Comparison of ENCODE assay signal across 8 cellular contexts in genomic region chr15:90087454-90088154, GRCh38. TPM values are rescaled to one million over a fixed set of nuclear protein-coding genes. Genes with fewer than 3 reads are reported as not detected.
A peak's percentile ranks its signal among the peaks of the same experiment; 100 is the strongest.
DNase-seq lines count a peak whose midpoint lies in the region; ATAC-seq, FAIRE-seq and TF ChIP-seq lines count a peak whose summit lies in the region.

No MANE protein-coding gene starts in this region.

- no peaks in the 10 kb centered on the region for H3K4me1 ChIP-seq in breast epithelium
- H3K4me1 ChIP-seq in endothelial cell of umbilical vein (ENCODE audit: control insufficient read depth, extremely low read depth, insufficient read depth, low read length) = no peaks in the 10 kb centered on the region

- no peak for ATAC-seq in GM19397 (IDR thresholded peaks at IDR 0.05; ENCODE audit: unreplicated experiment)

- H3K9me3 ChIP-seq in breast epithelium (no peaks in the 10 kb centered on the region), endothelial cell of umbilical vein (replicated peaks; ENCODE audit: control insufficient read depth, insufficient read depth, low read length) (no peaks in the 10 kb centered on the region)

- H3K27me3 ChIP-seq in breast epithelium (no peaks in the 10 kb centered on the region), endothelial cell of umbilical vein (ENCODE audit: control insufficient read depth in 2 of 2, insufficient read depth in 2 of 2, low read length in 2 of 2) (no peaks in the 10 kb centered on the region)

- H3K4me3 Mint-ChIP-seq in MCF 10A (ENCODE audit: unreplicated experiment) = no peak overlapping the region

- H3K4me1 Mint-ChIP-seq in MCF 10A (ENCODE audit: insufficient read depth, unreplicated experiment) = no peaks in the 10 kb centered on the region

- H3K9me1 ChIP-seq in endothelial cell of umbilical vein (replicated peaks; ENCODE audit: control insufficient read depth, extremely low read depth, insufficient read depth, low read length) = no peaks in the 10 kb centered on the region

- POLR2A ChIA-PET in MCF 10A (lab: Yijun Ruan, JAX) (interaction anchor here (0.5 to 3.4 kb wide), 8 partner anchors 12 to 194 kb away, joined by 3 to 21 read pairs (median 9); partner anchors contain the start of genes AP3S2, ARPIN, CIB1 and IDH2), endothelial cell of umbilical vein (lab: Charles Lee) (no interaction called here)

- no peaks in the 10 kb centered on the region for H4K20me1 ChIP-seq in endothelial cell of umbilical vein (replicated peaks; ENCODE audit: control insufficient read depth, extremely low read depth, insufficient read depth, low read length)

- H3K9me3 Mint-ChIP-seq in MCF 10A (ENCODE audit: unreplicated experiment) = peaks cover 7% of the 10 kb centered on the region

- no peaks in the 10 kb centered on the region for H3K27me3 Mint-ChIP-seq in MCF 10A (ENCODE audit: insufficient read depth, unreplicated experiment)

- peaks cover 5% of the 10 kb centered on the region for H3K36me3 ChIP-seq in breast epithelium
- H3K36me3 ChIP-seq in endothelial cell of umbilical vein (ENCODE audit: control insufficient read depth in 2 of 2, extremely low read depth in 1 of 2, insufficient read depth in 2 of 2, low read length in 2 of 2) = peaks cover 2 to 32% of the 10 kb centered on the region in 2 experiments

- no peak overlapping the region for H3K27ac ChIP-seq in breast epithelium
- no peak overlapping the region for H3K27ac ChIP-seq in endothelial cell of umbilical vein (ENCODE audit: insufficient read depth, low read depth, low read length)

- no peaks in the 10 kb centered on the region for H3K79me2 ChIP-seq in endothelial cell of umbilical vein (ENCODE audit: control insufficient read depth, insufficient read depth, low read length)

- H3K4me3 ChIP-seq in breast epithelium (no peak overlapping the region), endothelial cell of umbilical vein (replicated peaks in 1 of 3; ENCODE audit: insufficient read depth in 1 of 3, low read depth in 1 of 3, low read length in 3 of 3) (no peak overlapping the region)

- no peak overlapping the region for H3K4me2 ChIP-seq in endothelial cell of umbilical vein (ENCODE audit: insufficient read depth, low read length)

- FAIRE-seq in endothelial cell of umbilical vein (lab: Jason Lieb, UNC) = peak; percentile 8
- FAIRE-seq in H54 (lab: Jason Lieb, UNC) = no peak

- no TSS peak for BruUV-seq in MCF 10A (replicated peaks; lab: Mats Ljungman, UMichigan)
- BruUV-seq in endothelial cell of umbilical vein (replicated peaks; lab: Mats Ljungman, UMichigan) = no TSS peak

- TF ChIP-seq POLR2A in breast epithelium (IDR thresholded peaks at IDR 0.05) (no peak), endothelial cell of umbilical vein (IDR thresholded peaks at IDR 0.05; ENCODE audit: low read depth, low read length) (no peak), H54 (IDR thresholded peaks at IDR 0.05; ENCODE audit: low read depth, low read length) (no peak)

- peak; percentile 70 for DNase-seq in MCF 10A (ENCODE audit: unreplicated experiment)
- DNase-seq in breast epithelium (ENCODE audit: low spot score in 2 of 2) = no peak
- peak; percentile 34 for DNase-seq in RKO (ENCODE audit: low spot score)
- DNase-seq in endothelial cell of umbilical vein (ENCODE audit: low read depth, low spot score) = peak; percentile 32
- peak; percentile 60 for DNase-seq in stimulated activated CD8-positive, alpha-beta memory T cell treated with anti-CD3 and anti-CD28 coated beads, Interleukin-4, amount 100 ng/mL, for 48 hours
- no peak for DNase-seq in activated gamma-delta T cell treated with Interleukin-2 at 50 U/mL for 16 hours
- no peak for DNase-seq in H54 (ENCODE audit: insufficient read length, low spot score)

- TF ChIP-seq CTCF in MCF 10A (IDR thresholded peaks at IDR 0.05; ENCODE audit: unreplicated experiment) (peak; percentile 28), breast epithelium (IDR thresholded peaks at IDR 0.05) (no peak), endothelial cell of umbilical vein (IDR thresholded peaks at IDR 0.05; ENCODE audit: extremely low read depth in 1 of 2, insufficient read depth in 1 of 2, low read depth in 1 of 2, low read length in 2 of 2) (peak in 1 of 2 donors; percentile 42)

- no peak overlapping the region for H3K27ac Mint-ChIP-seq in MCF 10A (ENCODE audit: low read depth, unreplicated experiment)

- dilution Hi-C loops in endothelial cell of umbilical vein (cut with MboI; ENCODE audit: extremely low pct_ligation_motif_present, low sequenced_read_pairs) = no loop called here

- H3K36me3 Mint-ChIP-seq in MCF 10A (ENCODE audit: insufficient read depth, unreplicated experiment) = peaks cover 10% of the 10 kb centered on the region

- intact Hi-C loops in MCF 10A (cut with micrococcal nuclease) (loop anchor here (2.0 to 5.0 kb wide), 3 partner anchors 145 to 347 kb away; partner anchors contain the start of genes CIB1 and GDPGP1), breast epithelium (cut with DNase I; ENCODE audit: low total_unique reads) (no loop called here), endothelial cell of umbilical vein (cut with micrococcal nuclease) (loop anchor here (1.0 kb wide), 3 partner anchors 189 to 347 kb away; no protein-coding TSS in a partner anchor)

- no peak overlapping the region for H3K9ac ChIP-seq in endothelial cell of umbilical vein (replicated peaks; ENCODE audit: extremely low read depth, insufficient read depth, low read length)

- CTCF ChIA-PET in MCF 10A (lab: Yijun Ruan, JAX) = interaction anchor here (0.6 to 7.0 kb wide), 24 partner anchors 10 to 336 kb away, joined by 3 to 100 read pairs (median 4); partner anchors contain the start of gene ARPIN
- CTCF ChIA-PET in endothelial cell of umbilical vein (lab: Charles Lee) = interaction anchor here (0.5 to 5.0 kb wide), 24 partner anchors 10 to 347 kb away, joined by 3 to 38 read pairs (median 6); partner anchors contain the start of genes AP3S2, ARPIN and IDH2

- H2AFZ ChIP-seq in endothelial cell of umbilical vein (ENCODE audit: low read depth, low read length) = no peak overlapping the region

TF ChIP-seq in endothelial cell of umbilical vein, 7 proteins besides CTCF, POLR2A, EP300 and RAD21:
- TF ChIP-seq POLR2AphosphoS5 (IDR thresholded peaks at IDR 0.05; ENCODE audit: insufficient read depth, low read depth, low read length) = no peak
- TF ChIP-seq MYC (IDR thresholded peaks at IDR 0.05; ENCODE audit: low read depth, low read length) = no peak
- no peak for TF ChIP-seq JUN (IDR thresholded peaks at IDR 0.05; ENCODE audit: borderline replicate concordance, insufficient read depth, insufficient read length, low read depth)
- TF ChIP-seq MAX (IDR thresholded peaks at IDR 0.05; ENCODE audit: insufficient read depth, insufficient read length) = no peak
- no peak for TF ChIP-seq FOS (IDR thresholded peaks at IDR 0.05; ENCODE audit: borderline replicate concordance, insufficient read depth, low read length)
- TF ChIP-seq GATA2 (IDR thresholded peaks at IDR 0.05; ENCODE audit: insufficient read depth, insufficient read length, low read depth, low read length) = no peak
- TF ChIP-seq EZH2 (IDR thresholded peaks at IDR 0.05; ENCODE audit: borderline replicate concordance, low read depth, low read length, severe bottlenecking) = no peak

RNA-seq across cellular contexts. Expression of gene IDH2, which starts 14.7 kb away (rescaled TPM):
- 4.2 and 10.2 TPM in 2 replicates for total RNA-seq in MCF 10A (2022)
- total RNA-seq in breast epithelium = 10 to 100 TPM; 29.9 to 73.5 (median 58.7) TPM
- 127 and 133 TPM in 2 replicates for total RNA-seq in endothelial cell of umbilical vein
- 123 and 137 TPM in 2 replicates for polyA plus RNA-seq in endothelial cell of umbilical vein
- 123 and 138 TPM in 2 replicates for polyA plus RNA-seq in endothelial cell of umbilical vein (2011; cell fraction: cytosol; rRNA removed)
- 64.9 and 74.7 TPM in 2 replicates for polyA plus RNA-seq in endothelial cell of umbilical vein (2011; cell fraction: nucleus; rRNA removed)
- 89.9 and 111 TPM in 2 replicates for polyA plus RNA-seq in endothelial cell of umbilical vein (2012)
- 127 and 130 TPM in 2 replicates for polyA minus RNA-seq in endothelial cell of umbilical vein
- 16.5 TPM for polyA minus RNA-seq in endothelial cell of umbilical vein (2011; cell fraction: cytosol; rRNA and poly(A)+ RNA removed)
- 19.8 and 20.1 TPM in 2 replicates for polyA minus RNA-seq in endothelial cell of umbilical vein (2011; cell fraction: nucleus; rRNA and poly(A)+ RNA removed)

Comparison
In these comparisons a context has a peak if more than half of its experiments do, and no peak if none do; other contexts are left out.
1. DNase-seq: peak in MCF 10A (single experiment), RKO (single experiment), endothelial cell of umbilical vein (single experiment) and stimulated activated CD8-positive, alpha-beta memory T cell treated with anti-CD3 and anti-CD28 coated beads, Interleukin-4, amount 100 ng/mL, for 48 hours (single experiment); none in breast epithelium (0 of 2), activated gamma-delta T cell treated with Interleukin-2 at 50 U/mL for 16 hours (single experiment) and H54 (single experiment).